ENCODE assay signal across 1 cellular context in the genomic region with DNA sequence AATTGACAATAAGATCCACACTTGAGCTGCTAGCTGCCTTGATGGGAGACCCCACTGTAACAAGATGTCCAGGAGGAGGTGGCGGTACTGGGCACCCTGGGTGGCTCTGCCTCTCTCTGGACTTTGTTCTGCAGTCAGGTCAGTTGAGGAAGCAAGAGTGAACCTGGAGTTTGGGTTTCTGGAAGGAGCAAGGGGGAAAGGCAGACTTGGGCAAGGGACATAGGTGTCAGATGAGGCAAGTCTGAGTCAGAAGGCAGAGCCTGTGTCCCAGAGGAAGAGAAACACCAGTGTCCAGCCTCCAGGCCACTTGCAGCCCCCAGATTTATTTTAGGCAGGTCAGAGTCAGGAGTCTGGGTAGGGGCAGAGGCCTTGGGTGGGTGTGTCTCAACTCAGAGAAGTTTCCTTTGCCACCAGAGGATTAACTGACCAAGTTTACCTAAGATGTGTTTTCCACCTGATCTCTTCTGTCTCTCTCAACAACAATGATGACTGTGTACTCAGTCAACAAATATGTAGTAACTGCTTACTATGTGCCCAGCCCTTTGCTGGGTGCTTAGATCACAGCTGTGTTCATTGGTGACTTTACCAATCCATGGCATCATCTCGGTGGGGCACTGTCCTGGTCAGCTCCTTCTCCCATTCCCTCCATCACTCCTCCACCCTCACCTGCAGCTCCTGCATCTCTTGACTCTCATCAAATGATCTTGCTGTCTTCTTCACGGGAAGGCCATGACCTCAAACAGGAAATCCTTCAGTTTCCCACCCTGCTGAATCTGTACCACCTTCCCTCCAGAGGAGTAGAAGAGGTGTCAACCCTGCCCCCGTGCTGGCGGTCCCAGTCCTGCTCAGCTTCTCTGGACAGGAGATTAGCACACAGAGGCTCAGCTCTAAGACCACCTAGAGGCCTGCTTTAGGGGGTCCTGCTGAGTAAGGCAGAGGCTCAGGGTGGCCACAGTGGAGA.
TF ChIP-seq lines count a peak whose summit lies in the region.

No MANE protein-coding gene starts in this region.

TF ChIP-seq in HepG2, 621 proteins besides CTCF, POLR2A, EP300 and RAD21 (continued from another document):
- 0 out of 2 replicates have a peak, but pooled peaks have one; percentile 32 for TF ChIP-seq THRA (CRISPR knock-in tag; IDR thresholded peaks at IDR 0.05; ENCODE audit: borderline replicate concordance)
- peak; percentile 24; the same call in 1 of the 2 replicates for TF ChIP-seq CEBPB (IDR thresholded peaks at IDR 0.05; ENCODE audit: borderline replicate concordance, low read depth, low read length)
- TF ChIP-seq FIP1L1 (IDR thresholded peaks at IDR 0.05; ENCODE audit: borderline replicate concordance, insufficient read depth, low read depth, low read length): no peak
- TF ChIP-seq PITX1 (CRISPR knock-in tag; IDR thresholded peaks at IDR 0.05): peak; percentile 78
- peak; percentile 72 for TF ChIP-seq RXRB (CRISPR knock-in tag; IDR thresholded peaks at IDR 0.05; ENCODE audit: borderline replicate concordance)
- no peak for TF ChIP-seq TCF7L2 (IDR thresholded peaks at IDR 0.05; ENCODE audit: low read depth, low read length)
- no peak for TF ChIP-seq TAF15 (IDR thresholded peaks at IDR 0.05; ENCODE audit: low read depth, low read length, poor library complexity, severe bottlenecking)
TF ChIP-seq in HepG2: peak in this region for 68.
